In genomic region chr2:194566907-194567660, GRCh38 we compare ENCODE assay signal across 16 cellular contexts.
A peak's percentile ranks its signal among the peaks of the same experiment; 100 is the strongest.
DNase-seq lines count a peak whose midpoint lies in the region; ATAC-seq and TF ChIP-seq lines count a peak whose summit lies in the region.
"Had no signal": no experiment of that assay in that cellular context is flagged by ENCODE, and none has a peak within 500 bp of the region (broad histone marks: within the 10 kb centered on the region; RNA-seq: fewer than 3 reads in every experiment).

No MANE protein-coding gene starts in this region.

- no TSS peak for BruUV-seq in PC-9 (replicated peaks; lab: Mats Ljungman, UMichigan)

- ATAC-seq in GM19025 (IDR thresholded peaks at IDR 0.05; ENCODE audit: low read depth, unreplicated experiment), result peak; percentile 87
- peak; percentile 56 for ATAC-seq in GM21576 (IDR thresholded peaks at IDR 0.05; ENCODE audit: unreplicated experiment)
- peak; percentile 57 for ATAC-seq in HG03025 (IDR thresholded peaks at IDR 0.05; ENCODE audit: low FRiP score, unreplicated experiment)
- ATAC-seq in HG03571 (IDR thresholded peaks at IDR 0.05; ENCODE audit: unreplicated experiment), result peak; percentile 88
- ATAC-seq: activated CD8-positive, alpha-beta T cell treated with anti-CD3 and anti-CD28 coated beads, Interleukin-2, amount 10 ng/mL, durations not matched to agents 7 days and 5 days; left lobe of liver; natural killer cell treated with Interleukin-12 subunit alpha and Interleukin-12 subunit beta and Interleukin-15 and Interleukin-18, amount 100 ng/mL, for 72 hours had no signal

- H3K9me3 ChIP-seq in PC-9 (ENCODE audit: insufficient read depth, low read depth), result no peaks in the 10 kb centered on the region
- H3K9me3 ChIP-seq: right atrium auricular region had no signal

- POLR2A ChIA-PET in PC-9 (lab: Charles Lee; ENCODE audit: unreplicated experiment), result interaction anchor here (0.6 kb wide), 1 partner anchor 663 kb away, joined by 4 read pairs; no protein-coding TSS in a partner anchor

- TF ChIP-seq CTCF in PC-9 (conservative IDR thresholded peaks at IDR 0.05), result no peak

- no peak overlapping the region for H3K4me3 ChIP-seq in PC-9
- H3K4me3 ChIP-seq: right atrium auricular region had no signal

- H3K27me3 ChIP-seq in PC-9 (ENCODE audit: insufficient read depth, low read depth), result no peaks in the 10 kb centered on the region
- H3K27me3 ChIP-seq: right atrium auricular region had no signal

- no peaks in the 10 kb centered on the region for H4K20me1 ChIP-seq in PC-9 (ENCODE audit: insufficient read depth)

- no peak for DNase-seq in amygdala (lab: John Stamatoyannopoulos, UW)
- no peak for DNase-seq in PC-9
- no peak for DNase-seq in T-helper 1 cell
- DNase-seq in NCI-H2227 (lab: John Stamatoyannopoulos, UW; ENCODE audit: unreplicated experiment), result no peak
- DNase-seq: activated CD8-positive, alpha-beta T cell treated with anti-CD3 and anti-CD28 coated beads, Interleukin-2, amount 10 ng/mL, durations not matched to agents 7 days and 5 days; C1 segment of cervical spinal cord; MV-4-11; NCI-H524 had no signal

- no peak overlapping the region for H3K4me2 ChIP-seq in PC-9

- CTCF ChIA-PET in PC-9 (lab: Charles Lee), result no interaction called here

- H3K27ac ChIP-seq in PC-9, result no peak overlapping the region
- H3K27ac ChIP-seq: epithelial cell of prostate, right atrium auricular region had no signal

- no peaks in the 10 kb centered on the region for H3K9me2 ChIP-seq in PC-9 (ENCODE audit: insufficient read depth)

- H3K36me3 ChIP-seq in PC-9 (ENCODE audit: low read depth), result no peaks in the 10 kb centered on the region
- H3K36me3 ChIP-seq: right atrium auricular region had no signal

- no peaks in the 10 kb centered on the region for H3K4me1 ChIP-seq in PC-9 (replicated peaks; ENCODE audit: insufficient read depth)
- H3K4me1 ChIP-seq: right atrium auricular region had no signal

- intact Hi-C loops in PC-9 (cut with micrococcal nuclease; ENCODE audit: unreplicated experiment), result no loop called here

- H3K79me2 ChIP-seq in PC-9 (ENCODE audit: low read depth), result no peaks in the 10 kb centered on the region

- H2AFZ ChIP-seq in PC-9, result no peak overlapping the region

- H3F3A ChIP-seq in PC-9 (ENCODE audit: insufficient read depth, low read depth), result no peaks in the 10 kb centered on the region
